20 cellular contexts compared by ENCODE assay signal in the genomic region with DNA sequence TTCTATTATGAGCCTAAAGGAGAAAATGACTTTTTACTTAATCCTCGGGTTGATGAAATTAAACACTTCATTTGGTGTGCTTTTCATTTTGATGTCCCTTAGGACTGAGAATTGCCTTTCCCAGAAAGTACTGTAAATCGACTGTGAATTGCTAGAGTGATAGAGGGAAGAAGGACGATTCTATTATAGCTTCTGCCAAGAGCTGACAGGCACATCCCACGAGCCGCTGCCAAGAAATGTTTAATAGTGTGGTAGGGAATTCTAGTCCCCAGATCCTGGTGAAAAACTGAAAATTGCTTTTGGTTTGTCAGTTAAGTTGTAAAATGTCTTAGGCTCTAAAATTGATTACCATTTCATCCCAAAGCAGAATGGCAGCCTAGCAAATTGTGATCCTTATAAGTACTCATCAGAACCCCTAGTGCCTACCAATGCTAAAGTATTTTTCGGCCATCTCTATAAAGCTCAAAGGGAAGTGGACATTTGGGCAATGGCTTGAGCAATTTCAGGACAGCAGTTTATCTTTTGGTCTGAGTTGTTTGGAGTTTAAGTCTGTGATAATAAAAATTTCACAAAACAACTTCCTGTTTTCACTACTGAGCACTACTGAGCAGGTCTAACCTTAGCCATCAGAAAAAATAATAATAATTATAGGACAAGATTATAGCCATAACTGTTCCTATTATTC. TPM values are rescaled to one million over a fixed set of nuclear protein-coding genes. Genes with fewer than 3 reads are reported as not detected.
DNase-seq lines count a peak whose midpoint lies in the region; ATAC-seq and TF ChIP-seq lines count a peak whose summit lies in the region.
"Had no signal": no experiment of that assay in that cellular context is flagged by ENCODE, and none has a peak within 500 bp of the region (broad histone marks: within the 10 kb centered on the region; RNA-seq: fewer than 3 reads in every experiment).

No MANE protein-coding gene starts in this region.

- TF ChIP-seq POLR2A in heart left ventricle (IDR thresholded peaks at IDR 0.05): no peak

- DNase-seq in left cardiac atrium (no peak), left ventricle myocardium superior (no peak), NOMO-1 treated with DMSO at 0.1 percent for 48 hours (lab: John Stamatoyannopoulos, UW; ENCODE audit: unreplicated experiment) (peak; percentile 64), fibroblast of peridontal ligament (ENCODE audit: extremely low read depth) (peak; percentile 50), superior temporal gyrus (ENCODE audit: extremely low spot score) (peak; percentile 47), heart left ventricle (no peak), mesenteric fat pad (ENCODE audit: low spot score) (no peak), SW480 (ENCODE audit: low spot score) (no peak)
- DNase-seq: activated CD8-positive, alpha-beta T cell treated with anti-CD3 and anti-CD28 coated beads, Interleukin-2, amount 10 ng/mL, durations not matched to agents 7 days and 5 days; activated naive CD8-positive, alpha-beta T cell treated with anti-CD3 and anti-CD28 coated beads for 36 hours; activated T-cell treated with anti-CD3 and anti-CD28 coated beads, Interleukin-2, amount 50 U/mL, for 48 hours; DND-41; gastrocnemius medialis; KBM-7; mucosa of descending colon; NCI-H1417 treated with DMSO at 0.1 percent for 48 hours; NCI-H82; stimulated activated naive CD8-positive, alpha-beta T cell treated with anti-CD3 and anti-CD28 coated beads, Interleukin-15, Interleukin-2, amounts not matched to agents 100 U/mL and 50 U/mL, for 24 hours; T-cell; WERI-Rb-1 had no signal

- H3K27me3 ChIP-seq in heart left ventricle: no peaks in the 10 kb centered on the region
- H3K27me3 ChIP-seq: gastrocnemius medialis had no signal

- peaks cover 0 to 4% (median 0%) of the 10 kb centered on the region in 12 donors for H3K4me1 ChIP-seq in heart left ventricle
- H3K4me1 ChIP-seq: gastrocnemius medialis had no signal

- no peaks in the 10 kb centered on the region for H3K9me3 ChIP-seq in heart left ventricle
- H3K9me3 ChIP-seq: gastrocnemius medialis, mucosa of descending colon had no signal

- no peaks in the 10 kb centered on the region for H3K36me3 ChIP-seq in heart left ventricle
- H3K36me3 ChIP-seq: gastrocnemius medialis, WERI-Rb-1 had no signal

- ATAC-seq in left cardiac atrium: peak; percentile 24 to 68
- ATAC-seq in left ventricle myocardium superior: no peak
- ATAC-seq in heart left ventricle: no peak
- ATAC-seq: activated CD8-positive, alpha-beta T cell treated with anti-CD3 and anti-CD28 coated beads, Interleukin-2, amount 10 ng/mL, durations not matched to agents 7 days and 5 days; gastrocnemius medialis; mucosa of descending colon; stimulated activated naive CD8-positive, alpha-beta T cell treated with anti-CD3 and anti-CD28 coated beads, Interleukin-15, Interleukin-2, amounts not matched to agents 100 U/mL and 50 U/mL, for 24 hours; T-cell had no signal

- H3K27ac ChIP-seq in heart left ventricle: no peak overlapping the region
- H3K27ac ChIP-seq: gastrocnemius medialis, WERI-Rb-1 had no signal

- intact Hi-C loops in left cardiac atrium (cut with DNase I) (loop anchor here in 1 of 2 donors (5.0 to 10.0 kb wide), 5 partner anchors 94 to 501 kb away; partner anchors contain the start of genes IL6 and TOMM7), left ventricle myocardium superior (cut with micrococcal nuclease) (loop anchor here (10.0 kb wide), 2 partner anchors 234 to 504 kb away; partner anchors contain the start of gene TOMM7), heart left ventricle (cut with DNase I) (loop anchor here (5.0 to 10.0 kb wide), 12 partner anchors 41 to 951 kb away; partner anchors contain the start of genes IL6 (in 7 of the 10) and TOMM7 (in 4 of the 10))

- no peak for TF ChIP-seq CTCF in heart left ventricle (IDR thresholded peaks at IDR 0.05)

- WGBS in heart left ventricle, 4 donors: 37 to 47% (median 44%) methylated on average over 6 of the region's 6 CpGs

- H3K4me3 ChIP-seq in heart left ventricle: no peak overlapping the region
- H3K4me3 ChIP-seq: gastrocnemius medialis, mucosa of descending colon had no signal

RNA-seq across cellular contexts. Expression of gene HYCC1, which starts 44.6 kb away (rescaled TPM):
- total RNA-seq in left cardiac atrium: 10 to 100 TPM; 36.6 to 37.1 TPM
- total RNA-seq in left ventricle myocardium superior: 39.6 TPM
- 10 to 100 TPM; 31.4 to 48.2 (median 35.6) TPM for total RNA-seq in heart left ventricle
- 10 to 100 TPM in 1 of 2 donors, 1 to 10 TPM in 1; 6.1 to 24.6 TPM for polyA plus RNA-seq in heart left ventricle
- 70.5 TPM for total RNA-seq in mesenteric fat pad

RNA-seq across cellular contexts. Expression of gene KLHL7, which starts 47.0 kb away (rescaled TPM):
- total RNA-seq in left cardiac atrium (10 to 100 TPM; 68.3 to 81.6 TPM), left ventricle myocardium superior (195 TPM), heart left ventricle (100 to 1,000 TPM in 8 of 9 donors, 10 to 100 TPM in 1; 63.4 to 159 (median 120) TPM), mesenteric fat pad (18.9 TPM)
- 10 to 100 TPM; 48.0 to 60.7 TPM for polyA plus RNA-seq in heart left ventricle

Comparison
In these comparisons a context has a peak if more than half of its experiments do, and no peak if none do; other contexts are left out.
1. ATAC-seq: peak in left cardiac atrium (2 of 2); none in left ventricle myocardium superior (single experiment) and heart left ventricle (0 of 4).
2. DNase-seq: peak in NOMO-1 treated with DMSO at 0.1 percent for 48 hours (single experiment), fibroblast of peridontal ligament (single experiment) and superior temporal gyrus (single experiment); none in left cardiac atrium (single experiment), left ventricle myocardium superior (single experiment), heart left ventricle (0 of 5), mesenteric fat pad (single experiment) and SW480 (single experiment).